ENCODE assay signal across 8 cellular contexts in the genomic region with DNA sequence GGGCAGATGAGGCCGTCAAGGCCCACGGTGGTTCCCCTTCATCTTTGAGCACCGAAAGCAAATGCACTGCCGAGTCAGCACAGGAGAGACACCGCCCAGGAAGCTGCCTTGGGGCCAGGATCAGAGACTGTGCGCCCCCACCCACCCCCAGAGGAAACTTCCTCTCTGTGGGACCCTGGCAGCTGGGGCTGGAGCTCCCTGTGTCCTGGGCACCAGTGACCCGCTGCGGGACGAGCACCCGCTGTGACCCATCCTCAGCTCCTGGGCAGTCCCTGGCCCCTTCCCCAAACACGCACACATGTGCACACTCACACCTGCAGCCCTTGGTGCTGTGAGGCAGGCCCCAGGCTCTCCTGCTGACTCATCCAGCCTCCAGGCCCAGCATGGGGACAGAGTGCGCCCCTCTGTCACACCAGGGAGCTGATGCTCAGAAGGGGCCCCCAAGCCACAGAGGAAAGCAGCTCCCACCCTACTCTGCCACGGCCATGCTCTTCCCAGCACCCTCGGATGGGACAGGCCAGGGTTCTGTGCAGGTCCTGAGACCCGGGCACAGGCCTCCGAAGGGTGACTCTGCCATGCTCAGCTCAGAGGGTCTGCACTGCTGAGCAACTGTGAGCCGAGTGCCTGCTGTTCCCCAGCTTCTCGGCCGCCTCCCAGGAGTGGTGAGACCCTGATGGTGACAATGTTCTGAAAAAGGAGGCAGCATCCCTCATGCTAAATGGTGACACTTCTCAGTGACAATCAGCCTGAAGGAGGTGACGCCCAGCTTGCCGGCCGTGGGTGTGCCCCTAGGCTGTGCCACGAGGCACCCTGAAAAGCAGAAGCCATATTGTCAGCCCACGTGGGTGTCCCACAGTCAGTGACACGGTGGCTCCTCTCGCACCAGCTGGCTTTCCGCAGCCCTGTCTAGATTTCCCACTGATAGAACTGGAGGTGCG. TPM values are rescaled to one million over a fixed set of nuclear protein-coding genes. Genes with fewer than 3 reads are reported as not detected.
A peak's percentile ranks its signal among the peaks of the same experiment; 100 is the strongest.
DNase-seq lines count a peak whose midpoint lies in the region; ATAC-seq and TF ChIP-seq lines count a peak whose summit lies in the region.

No MANE protein-coding gene starts in this region.

- DNase-seq in PC-3 (peak; percentile 30), activated gamma-delta T cell treated with Interleukin-2 at 50 U/mL for 16 hours (peak; percentile 56), NCI-H526 treated with DMSO at 0.1 percent for 48 hours (lab: John Stamatoyannopoulos, UW) (no peak), DMS53 (lab: John Stamatoyannopoulos, UW) (no peak)

- H3K36me3 ChIP-seq in PC-3 (ENCODE audit: low read depth, low read length): no peaks in the 10 kb centered on the region
- no peaks in the 10 kb centered on the region for H3K36me3 ChIP-seq in mucosa of rectum (ENCODE audit: control insufficient read depth in 2 of 2, insufficient read depth in 2 of 2, low read length in 2 of 2)

- POLR2A ChIA-PET in PC-3 (lab: Charles Lee; ENCODE audit: unreplicated experiment): interaction anchor here (0.6 to 0.7 kb wide), 2 partner anchors 8 to 109 kb away, joined by 4 to 6 read pairs; no protein-coding TSS in a partner anchor

- H3K4me1 ChIP-seq in PC-3 (ENCODE audit: insufficient read depth, low read length) (peaks cover 32% of the 10 kb centered on the region), mucosa of rectum (ENCODE audit: control insufficient read depth in 2 of 2, insufficient read depth in 2 of 2, low read length in 2 of 2) (peaks cover 32 to 45% of the 10 kb centered on the region in 2 donors)

- no peak overlapping the region for H2AFZ ChIP-seq in PC-3 (ENCODE audit: low read length)

- H3K27me3 ChIP-seq in PC-3 (ENCODE audit: low read length) (no peaks in the 10 kb centered on the region), mucosa of rectum (ENCODE audit: control insufficient read depth in 2 of 2, insufficient read depth in 2 of 2, low read length in 2 of 2) (no peaks in the 10 kb centered on the region)

- ATAC-seq in GM18505 (IDR thresholded peaks at IDR 0.05; ENCODE audit: unreplicated experiment) (no peak), PC-3 (no peak), GM19455 (IDR thresholded peaks at IDR 0.05; ENCODE audit: unreplicated experiment) (no peak), HG02884 (IDR thresholded peaks at IDR 0.05; ENCODE audit: unreplicated experiment) (no peak)

- peaks cover 85% of the 10 kb centered on the region for H3K79me2 ChIP-seq in PC-3 (ENCODE audit: low read length)

- peaks cover 20% of the 10 kb centered on the region; the same call in 1 of the 2 replicates for H4K20me1 ChIP-seq in PC-3 (ENCODE audit: low read length)

- peak; percentile 56 for TF ChIP-seq POLR2A in GM18505 (IDR thresholded peaks at IDR 0.05; ENCODE audit: borderline replicate concordance, extremely low read depth, insufficient read depth, insufficient read length)

- peak overlapping the region; percentile 88 for H3K4me2 ChIP-seq in PC-3 (ENCODE audit: low read length)

- intact Hi-C loops in PC-3 (cut with micrococcal nuclease): no loop called here

- H3K9me2 ChIP-seq in PC-3 (replicated peaks; ENCODE audit: low read length): no peaks in the 10 kb centered on the region

- H3K9ac ChIP-seq in PC-3 (ENCODE audit: low read length) (peak overlapping the region; percentile 44), mucosa of rectum (ENCODE audit: low read depth in 1 of 2, low read length in 2 of 2) (peak overlapping the region in 1 of 2 donors; percentile 43)

- TF ChIP-seq CTCF in PC-3 (conservative IDR thresholded peaks at IDR 0.05; ENCODE audit: low read depth, low read length): no peak

- CTCF ChIA-PET in PC-3 (lab: Charles Lee): no interaction called here

- no peaks in the 10 kb centered on the region for H3F3A ChIP-seq in PC-3 (ENCODE audit: low read length, unreplicated experiment)

- no peaks in the 10 kb centered on the region for H3K9me3 ChIP-seq in PC-3 (ENCODE audit: low read length)
- no peaks in the 10 kb centered on the region for H3K9me3 ChIP-seq in mucosa of rectum (ENCODE audit: control insufficient read depth in 2 of 2, low read length in 2 of 2)

- peak overlapping the region; percentile 76; the same call in 1 of the 2 replicates for H3K4me3 ChIP-seq in PC-3 (ENCODE audit: low read length)
- H3K4me3 ChIP-seq in mucosa of rectum (ENCODE audit: low read length in 2 of 2): peak overlapping the region in 1 of 2 donors; percentile 56

- no TSS peak for BruUV-seq in PC-3 (replicated peaks; lab: Mats Ljungman, UMichigan)

- H3K27ac ChIP-seq in PC-3 (ENCODE audit: low read length) (peak overlapping the region; percentile 53), mucosa of rectum (ENCODE audit: low read depth in 2 of 2, low read length in 2 of 2) (peak overlapping the region; percentile 7 to 80)

RNA-seq across cellular contexts. Expression of a gene that starts 3.6 kb away (rescaled TPM):
- total RNA-seq in PC-3 (2014; rRNA removed): 180 and 251 TPM in 2 replicates

RNA-seq across cellular contexts. Expression of a gene that starts 22.2 kb away (rescaled TPM):
- total RNA-seq in PC-3 (2014; rRNA removed): 43.0 and 76.6 TPM in 2 replicates

RNA-seq across cellular contexts. Expression of a gene that starts 30.3 kb away (rescaled TPM):
- total RNA-seq in PC-3 (2014; rRNA removed): 346 and 350 TPM in 2 replicates

Comparison
In these comparisons a context has a peak if more than half of its experiments do, and no peak if none do; other contexts are left out.
1. DNase-seq: peak in PC-3 (single experiment) and activated gamma-delta T cell treated with Interleukin-2 at 50 U/mL for 16 hours (single experiment); none in NCI-H526 treated with DMSO at 0.1 percent for 48 hours (single experiment) and DMS53 (single experiment).